ENCODE assay signal across 8 cellular contexts in the genomic region with DNA sequence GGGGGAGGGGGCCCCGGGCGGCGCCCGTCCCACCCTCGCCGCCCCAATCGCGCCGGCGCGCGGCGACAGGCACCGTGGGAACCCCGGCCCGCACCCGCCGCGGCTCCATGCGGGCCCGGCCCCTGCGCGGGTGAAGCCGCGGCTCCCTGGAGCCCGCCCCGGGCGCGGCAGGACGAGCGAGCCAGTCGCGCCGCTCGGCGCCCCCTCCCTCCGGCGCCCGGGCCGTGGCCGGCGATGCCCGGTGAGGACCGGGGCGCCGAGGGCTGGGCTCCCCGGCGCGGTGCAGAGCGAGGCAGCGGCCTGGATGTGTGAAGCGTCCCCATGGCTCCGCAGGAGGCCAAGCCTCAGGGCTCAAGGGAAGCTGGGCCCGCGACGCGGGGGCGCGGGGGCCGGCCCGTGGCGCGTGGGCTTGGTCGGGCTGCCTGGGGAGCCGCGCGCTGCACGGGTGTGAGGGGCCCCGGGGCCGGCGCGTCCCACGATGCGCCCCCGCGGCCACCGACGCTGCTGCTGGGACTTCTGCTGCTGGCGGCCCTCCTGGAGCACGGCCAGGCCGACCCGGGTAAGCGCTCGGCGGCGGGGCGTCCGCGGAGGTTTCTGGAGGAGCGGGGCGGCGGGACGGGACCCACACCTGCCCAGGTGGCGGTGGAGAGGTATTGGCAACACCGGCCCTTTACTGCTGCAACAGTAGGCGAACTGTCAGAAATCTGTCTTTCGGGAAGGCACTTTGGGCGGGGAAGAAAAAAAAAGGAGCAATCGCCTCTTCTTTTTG. TPM values are rescaled to one million over a fixed set of nuclear protein-coding genes. Genes with fewer than 3 reads are reported as not detected.
A peak's percentile ranks its signal among the peaks of the same experiment; 100 is the strongest.
DNase-seq lines count a peak whose midpoint lies in the region; ATAC-seq and TF ChIP-seq lines count a peak whose summit lies in the region.

No MANE protein-coding gene starts in this region.

- H3K27ac Mint-ChIP-seq in endodermal cell = no peak overlapping the region
- H3K27ac Mint-ChIP-seq in CD4-positive, alpha-beta T cell = no peak overlapping the region

- no peak overlapping the region for H4K91ac ChIP-seq in neuronal stem cell (ENCODE audit: low read depth, low read length, poor library complexity)

- H4K8ac ChIP-seq in neuronal stem cell (ENCODE audit: low read depth, low read length) = no peak overlapping the region

- H2BK12ac ChIP-seq in neuronal stem cell (ENCODE audit: low read length) = no peak overlapping the region

- no peak overlapping the region for H3K27ac ChIP-seq in endodermal cell (ENCODE audit: low read depth, low read length)
- no peak overlapping the region for H3K27ac ChIP-seq in neuronal stem cell (replicated peaks; ENCODE audit: low read length)
- no peak overlapping the region for H3K27ac ChIP-seq in CD4-positive, alpha-beta T cell (ENCODE audit: low read depth, low read length)

- no peak overlapping the region for H2BK5ac ChIP-seq in neuronal stem cell (ENCODE audit: low read length)

- H2AK5ac ChIP-seq in neuronal stem cell (ENCODE audit: low read depth, low read length) = no peak overlapping the region

- peaks cover 10% of the 10 kb centered on the region for H3K4me1 Mint-ChIP-seq in endodermal cell
- H3K4me1 Mint-ChIP-seq in CD4-positive, alpha-beta T cell (ENCODE audit: low read depth) = no peaks in the 10 kb centered on the region

- H2BK120ac ChIP-seq in neuronal stem cell (ENCODE audit: low read depth, low read length) = no peak overlapping the region

- H3K18ac ChIP-seq in neuronal stem cell (ENCODE audit: low read length) = peak overlapping the region; percentile 66

- H3K9ac ChIP-seq in endodermal cell (ENCODE audit: extremely low read depth, low read length, poor library complexity, severe bottlenecking) (no peak overlapping the region), neuronal stem cell (ENCODE audit: low read depth, low read length, poor library complexity) (peak overlapping the region; percentile 44)

- no peak overlapping the region for H3K14ac ChIP-seq in neuronal stem cell (ENCODE audit: low read length)

- 1 to 7% methylated on average over 21 to 99 of the region's 99 CpGs for WGBS in endodermal cell (ENCODE audit: insufficient coverage in 1 of 2, insufficient read length in 1 of 2), 2 experiments
- no CpG with 5 or more reads among the region's 99 CpGs for WGBS in neuronal stem cell (ENCODE audit: extremely low coverage in 2 of 2, insufficient read length in 2 of 2, insufficient replicate concordance in 1 of 2), 2 donors

- H3K27me3 ChIP-seq in endodermal cell (ENCODE audit: control insufficient read depth, insufficient read depth, low read length, poor library complexity, severe bottlenecking) (peaks cover 41% of the 10 kb centered on the region), neuronal stem cell (ENCODE audit: control insufficient read depth in 3 of 3, insufficient read depth in 3 of 3, low read depth in 1 of 3, low read length in 3 of 3) (peaks cover 3 to 35% (median 31%) of the 10 kb centered on the region in 3 experiments)
- H3K27me3 ChIP-seq in CD4-positive, alpha-beta T cell (ENCODE audit: control insufficient read depth, insufficient read depth, low read length) = peaks cover 47% of the 10 kb centered on the region

- peak overlapping the region; percentile 99 for H2AFZ ChIP-seq in neuronal stem cell (ENCODE audit: low read length)

- TF ChIP-seq CTCF in GM10248 (IDR thresholded peaks at IDR 0.05; ENCODE audit: control extremely low read depth, extremely low read depth, low read depth, missing control alignments) = no peak
- TF ChIP-seq CTCF in endodermal cell (conservative IDR thresholded peaks at IDR 0.05) = peak; percentile 15
- TF ChIP-seq CTCF in CD4-positive, alpha-beta T cell (IDR thresholded peaks at IDR 0.05) = no peak

- H3K4me3 Mint-ChIP-seq in endodermal cell = peak overlapping the region; percentile 55
- no peak overlapping the region for H3K4me3 Mint-ChIP-seq in CD4-positive, alpha-beta T cell

- no peaks in the 10 kb centered on the region for H3K79me1 ChIP-seq in neuronal stem cell (ENCODE audit: low read depth, low read length)

- no peak for ATAC-seq in CD4-positive, alpha-beta T cell (ENCODE audit: poor library complexity)

- no peak overlapping the region for H3K4ac ChIP-seq in neuronal stem cell (ENCODE audit: low read length)

- CTCF ChIA-PET in GM10248 (lab: Yijun Ruan, JAX) = no interaction called here
- CTCF ChIA-PET in CD4-positive, alpha-beta T cell (lab: Charles Lee) = no interaction called here

- H3K4me2 ChIP-seq in neuronal stem cell (ENCODE audit: insufficient read depth, low read length, poor library complexity, severe bottlenecking) = peak overlapping the region; percentile 98

- H3K36me3 ChIP-seq in endodermal cell (ENCODE audit: control insufficient read depth, insufficient read depth, low read length) (no peaks in the 10 kb centered on the region), neuronal stem cell (replicated peaks in 1 of 2; ENCODE audit: control insufficient read depth in 2 of 2, insufficient read depth in 2 of 2, low read length in 2 of 2) (no peaks in the 10 kb centered on the region)

- peak overlapping the region; percentile 73 for H3K4me3 ChIP-seq in endodermal cell (ENCODE audit: low read length)
- peak overlapping the region; percentile 62 to 85 for H3K4me3 ChIP-seq in neuronal stem cell (ENCODE audit: low read length in 2 of 2)

- no peak overlapping the region for H3K23ac ChIP-seq in neuronal stem cell (ENCODE audit: low read depth, low read length, poor library complexity)

- peak; percentile 41 for DNase-seq in GM10248 (ENCODE audit: extremely low spot score)
- peak; percentile 6 for DNase-seq in NCI-H1092 (lab: John Stamatoyannopoulos, UW)
- peak; percentile 80 for DNase-seq in endodermal cell
- peak; percentile 11 for DNase-seq in neuronal stem cell (ENCODE audit: low spot score)
- DNase-seq in activated CD4-positive, alpha-beta T cell treated with anti-CD3 and anti-CD28 coated beads, Interleukin-2, amount 50 U/mL, for 48 hours = no peak
- DNase-seq in NCI-H2196 (lab: John Stamatoyannopoulos, UW; ENCODE audit: unreplicated experiment) = no peak
- no peak for DNase-seq in amniotic stem cell (lab: John Stamatoyannopoulos, UW)
- no peak for DNase-seq in CD4-positive, alpha-beta T cell

- POLR2A ChIA-PET in GM10248 (lab: Yijun Ruan, JAX) = no interaction called here
- POLR2A ChIA-PET in CD4-positive, alpha-beta T cell (lab: Charles Lee) = no interaction called here

- H3K27me3 Mint-ChIP-seq in endodermal cell (ENCODE audit: insufficient read depth) = peaks cover 62% of the 10 kb centered on the region
- peaks cover 37% of the 10 kb centered on the region for H3K27me3 Mint-ChIP-seq in CD4-positive, alpha-beta T cell

- H3K4me1 ChIP-seq in endodermal cell (ENCODE audit: control insufficient read depth, insufficient read depth, low read length) = peaks cover 12% of the 10 kb centered on the region
- peaks cover 0 to 7% of the 10 kb centered on the region in 2 donors for H3K4me1 ChIP-seq in neuronal stem cell (ENCODE audit: control insufficient read depth in 2 of 2, insufficient read depth in 1 of 2, low read depth in 1 of 2, low read length in 2 of 2)

- no peaks in the 10 kb centered on the region for H3K9me3 Mint-ChIP-seq in endodermal cell
- no peaks in the 10 kb centered on the region for H3K9me3 Mint-ChIP-seq in CD4-positive, alpha-beta T cell

- H3K9me3 ChIP-seq in endodermal cell (ENCODE audit: control insufficient read depth, low read length) (no peaks in the 10 kb centered on the region), neuronal stem cell (replicated peaks in 1 of 2; ENCODE audit: control insufficient read depth in 2 of 2, insufficient read depth in 1 of 2, low read depth in 1 of 2, low read length in 2 of 2) (no peaks in the 10 kb centered on the region)
- H3K9me3 ChIP-seq in CD4-positive, alpha-beta T cell (ENCODE audit: control insufficient read depth, low read length) = no peaks in the 10 kb centered on the region

- intact Hi-C loops in CD4-positive, alpha-beta T cell (cut with DNase I, micrococcal nuclease) = no loop called here

- H3K36me3 Mint-ChIP-seq in endodermal cell (ENCODE audit: low read depth) = no peaks in the 10 kb centered on the region
- H3K36me3 Mint-ChIP-seq in CD4-positive, alpha-beta T cell (ENCODE audit: low read depth) = no peaks in the 10 kb centered on the region

- no peak overlapping the region for H2BK15ac ChIP-seq in neuronal stem cell (ENCODE audit: low read length)

RNA-seq across cellular contexts. Expression of a gene that starts 0.6 kb away (rescaled TPM):
- total RNA-seq in endodermal cell = 1 to 10 TPM; 1.6 to 3.2 TPM
- polyA plus RNA-seq in endodermal cell (2013, experiment 1 of 2) = 8.2 TPM
- 7.9 TPM for polyA plus RNA-seq in endodermal cell (2013, experiment 2 of 2)
- 1.5 TPM for polyA plus RNA-seq in neuronal stem cell (2013, experiment 1 of 2)
- 1.6 TPM for polyA plus RNA-seq in neuronal stem cell (2013, experiment 2 of 2)
- total RNA-seq in CD4-positive, alpha-beta T cell = not detected

Comparison
In these comparisons a context has a peak if more than half of its experiments do, and no peak if none do; other contexts are left out.
1. DNase-seq: peak in GM10248 (single experiment), NCI-H1092 (single experiment), endodermal cell (single experiment) and neuronal stem cell (single experiment); none in activated CD4-positive, alpha-beta T cell treated with anti-CD3 and anti-CD28 coated beads, Interleukin-2, amount 50 U/mL, for 48 hours (0 of 2), NCI-H2196 (single experiment), amniotic stem cell (single experiment) and CD4-positive, alpha-beta T cell (0 of 10).